ENCODE assay signal across 8 cellular contexts in genomic region chr9:128412120-128412790, GRCh38. TPM values are rescaled to one million over a fixed set of nuclear protein-coding genes. Genes with fewer than 3 reads are reported as not detected.
DNase-seq lines count a peak whose midpoint lies in the region; ATAC-seq and TF ChIP-seq lines count a peak whose summit lies in the region.

No MANE protein-coding gene starts in this region.

- H3K9me3 ChIP-seq in right lobe of liver, result no peaks in the 10 kb centered on the region

- DNase-seq in EL, result peak; percentile 45
- peak; percentile 67 for DNase-seq in NCI-H1092 treated with DMSO at 0.1 percent for 48 hours (lab: John Stamatoyannopoulos, UW)
- peak; percentile 79 for DNase-seq in UCSD-AML1 (lab: John Stamatoyannopoulos, UW; ENCODE audit: unreplicated experiment)
- DNase-seq in caudate nucleus (lab: John Stamatoyannopoulos, UW), result peak in 58 of 61 donors; percentile 43 to 93 (median 81)
- DNase-seq in right lobe of liver, result no peak
- no peak for DNase-seq in stimulated activated naive B cell treated with anti-CD40 and anti-IgM and Interleukin-4, amounts not matched to agents 10 μg/mL and 1 μg/mL and 100 μg/mL, for 72 hours

- TF ChIP-seq POLR2A in right lobe of liver (IDR thresholded peaks at IDR 0.05), result no peak

- H3K4me1 Mint-ChIP-seq in stimulated activated naive B cell treated with anti-CD40 and anti-IgM and Interleukin-4, amounts not matched to agents 10 μg/mL and 1 μg/mL and 100 μg/mL, for 72 hours, result peaks cover 0 to 5% of the 10 kb centered on the region in 2 donors

- peak; percentile 26 to 45 (median 36) for TF ChIP-seq CTCF in right lobe of liver (IDR thresholded peaks at IDR 0.05)

- 10% methylated on average over 8 of the region's 13 CpGs for WGBS in right lobe of liver (ENCODE audit: insufficient coverage, low coverage, low lambda C conversion rate, missing lambda C conversion rate)

- peak; percentile 37 to 46 (median 42) for ATAC-seq in right lobe of liver
- peak; percentile 34 to 54 for ATAC-seq in stimulated activated naive B cell treated with anti-CD40 and anti-IgM and Interleukin-4, amounts not matched to agents 10 μg/mL and 1 μg/mL and 100 μg/mL, for 72 hours (replicated peaks)
- ATAC-seq in GM21529 (IDR thresholded peaks at IDR 0.05; ENCODE audit: unreplicated experiment), result no peak
- ATAC-seq in GM21515 (IDR thresholded peaks at IDR 0.05; ENCODE audit: unreplicated experiment), result no peak

- H3K4me3 Mint-ChIP-seq in stimulated activated naive B cell treated with anti-CD40 and anti-IgM and Interleukin-4, amounts not matched to agents 10 μg/mL and 1 μg/mL and 100 μg/mL, for 72 hours, result no peak overlapping the region

- H3K27me3 Mint-ChIP-seq in stimulated activated naive B cell treated with anti-CD40 and anti-IgM and Interleukin-4, amounts not matched to agents 10 μg/mL and 1 μg/mL and 100 μg/mL, for 72 hours, result peaks cover 46 to 79% of the 10 kb centered on the region in 2 donors

- no peaks in the 10 kb centered on the region for H3K27me3 ChIP-seq in right lobe of liver

- no peaks in the 10 kb centered on the region for H3K36me3 ChIP-seq in right lobe of liver

- H3K27ac ChIP-seq in caudate nucleus (ENCODE audit: low read depth, low read length) (peak overlapping the region; percentile 99), right lobe of liver (no peak overlapping the region)

- intact Hi-C loops in right lobe of liver (cut with DNase I), result loop anchor here in 1 of 2 donors (10.0 kb wide), 1 partner anchor 47 kb away; no protein-coding TSS in a partner anchor

- no peaks in the 10 kb centered on the region for H3K36me3 Mint-ChIP-seq in stimulated activated naive B cell treated with anti-CD40 and anti-IgM and Interleukin-4, amounts not matched to agents 10 μg/mL and 1 μg/mL and 100 μg/mL, for 72 hours

- H3K4me3 ChIP-seq in right lobe of liver, result no peak overlapping the region

- no peaks in the 10 kb centered on the region for H3K4me1 ChIP-seq in right lobe of liver

- no peak overlapping the region for H3K27ac Mint-ChIP-seq in stimulated activated naive B cell treated with anti-CD40 and anti-IgM and Interleukin-4, amounts not matched to agents 10 μg/mL and 1 μg/mL and 100 μg/mL, for 72 hours

- no peaks in the 10 kb centered on the region for H3K9me3 Mint-ChIP-seq in stimulated activated naive B cell treated with anti-CD40 and anti-IgM and Interleukin-4, amounts not matched to agents 10 μg/mL and 1 μg/mL and 100 μg/mL, for 72 hours

RNA-seq across cellular contexts. Expression of gene CERCAM, which starts 8.4 kb away (rescaled TPM):
- total RNA-seq in right lobe of liver, result 1 to 10 TPM; 1.3 to 3.1 (median 2.2) TPM

RNA-seq across cellular contexts. Expression of gene URM1, which starts 41.1 kb away (rescaled TPM):
- 10 to 100 TPM; 16.6 to 25.9 (median 22.2) TPM for total RNA-seq in right lobe of liver

RNA-seq across cellular contexts. Expression of gene ODF2, which starts 43.6 kb away (rescaled TPM):
- total RNA-seq in right lobe of liver, result 10 to 100 TPM in 3 of 6 experiments, 1 to 10 TPM in 3; 5.5 to 17.1 (median 10.8) TPM

Comparison
In these comparisons a context has a peak if more than half of its experiments do, and no peak if none do; other contexts are left out.
1. DNase-seq: peak in EL (single experiment), NCI-H1092 treated with DMSO at 0.1 percent for 48 hours (single experiment), UCSD-AML1 (single experiment) and caudate nucleus (58 of 61); none in right lobe of liver (0 of 3) and stimulated activated naive B cell treated with anti-CD40 and anti-IgM and Interleukin-4, amounts not matched to agents 10 μg/mL and 1 μg/mL and 100 μg/mL, for 72 hours (single experiment).
2. ATAC-seq: peak in right lobe of liver (4 of 4) and stimulated activated naive B cell treated with anti-CD40 and anti-IgM and Interleukin-4, amounts not matched to agents 10 μg/mL and 1 μg/mL and 100 μg/mL, for 72 hours (2 of 2); none in GM21529 (single experiment) and GM21515 (single experiment).